ENCODE assay signal across 8 cellular contexts in the genomic region with DNA sequence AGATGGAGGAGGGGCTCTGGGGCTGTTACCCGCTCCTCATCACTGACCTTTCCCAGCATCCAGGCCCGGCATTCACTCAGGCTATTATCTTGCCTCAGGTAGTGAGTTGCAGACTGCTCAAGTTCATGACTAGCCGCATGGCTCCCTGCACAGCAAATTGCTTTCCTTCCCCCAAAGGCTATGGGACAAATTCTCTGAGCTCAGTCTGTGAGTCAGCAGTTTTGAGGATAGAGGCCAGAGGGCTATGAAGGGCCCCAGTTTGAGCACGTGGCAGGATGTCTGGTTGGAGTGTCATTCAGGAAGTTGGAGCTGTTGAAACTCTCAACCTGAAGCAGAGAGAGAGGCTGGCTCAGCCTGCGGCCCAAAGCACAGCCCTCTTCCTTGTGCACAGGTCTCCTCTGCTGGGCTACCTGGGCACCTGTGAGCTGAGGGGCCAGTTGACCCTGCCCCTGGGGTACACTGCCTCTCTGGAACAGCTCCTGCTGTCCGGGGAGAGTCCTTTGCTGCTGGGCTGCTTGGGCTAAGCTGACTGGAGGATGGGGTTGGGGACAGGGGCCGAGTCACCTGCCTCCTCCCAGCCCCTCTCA. TPM values are rescaled to one million over a fixed set of nuclear protein-coding genes. Genes with fewer than 3 reads are reported as not detected.
A peak's percentile ranks its signal among the peaks of the same experiment; 100 is the strongest.
DNase-seq lines count a peak whose midpoint lies in the region; TF ChIP-seq lines count a peak whose summit lies in the region.

No MANE protein-coding gene starts in this region.

- no peak for TF ChIP-seq CTCF in GM12864 (IDR thresholded peaks at IDR 0.05; ENCODE audit: low read depth, low read length, missing control alignments)
- TF ChIP-seq CTCF in stomach (IDR thresholded peaks at IDR 0.05), result no peak

- H3K9me2 ChIP-seq in GM23248 (ENCODE audit: insufficient read depth), result no peaks in the 10 kb centered on the region

- TF ChIP-seq POLR2A in stomach (IDR thresholded peaks at IDR 0.05), result no peak

- H3K27ac ChIP-seq in GM23248 (peak overlapping the region; percentile 82), layer of hippocampus (ENCODE audit: low read depth, low read length) (peak overlapping the region; percentile 36), stomach (peak overlapping the region in 4 of 5 donors; percentile 18 to 72 (median 59))

- H3K9me3 ChIP-seq in GM23248 (ENCODE audit: low read depth) (no peaks in the 10 kb centered on the region), stomach (no peaks in the 10 kb centered on the region)

- H3K27me3 ChIP-seq in GM23248 (replicated peaks; ENCODE audit: insufficient read depth), result no peaks in the 10 kb centered on the region
- H3K27me3 ChIP-seq in layer of hippocampus (ENCODE audit: control insufficient read depth, insufficient read depth, low read length), result no peaks in the 10 kb centered on the region
- H3K27me3 ChIP-seq in stomach, result no peaks in the 10 kb centered on the region

- H3F3A ChIP-seq in GM23248 (ENCODE audit: insufficient read depth), result peaks cover 12% of the 10 kb centered on the region; the same call in 1 of the 2 replicates

- H3K9ac ChIP-seq in GM23248, result peak overlapping the region; percentile 59

- in situ Hi-C loops in GM23248 (cut with MboI), result no loop called here

- H2AFZ ChIP-seq in GM23248, result peak overlapping the region; percentile 80; the same call in 1 of the 2 replicates

- TF ChIP-seq EP300 in stomach (IDR thresholded peaks at IDR 0.05), result no peak

- 40 to 43% methylated on average over 7 of the region's 7 CpGs for WGBS in GM23248 (ENCODE audit: low coverage in 1 of 2, low lambda C conversion rate in 2 of 2, missing lambda C conversion rate in 2 of 2), 2 experiments
- WGBS in stomach, 5 donors, result 61 to 79% (median 74%) methylated on average over 7 of the region's 7 CpGs

- H3K79me2 ChIP-seq in GM23248 (ENCODE audit: insufficient read depth), result no peaks in the 10 kb centered on the region

- H3K36me3 ChIP-seq in GM23248 (ENCODE audit: low read depth) (no peaks in the 10 kb centered on the region; the same call in 1 of the 2 replicates), stomach (peaks cover 0 to 43% (median 38%) of the 10 kb centered on the region in 4 donors)

- peak overlapping the region; percentile 40 for H3K4me2 ChIP-seq in GM23248 (ENCODE audit: unreplicated experiment)

- no peak overlapping the region for H3K4me3 ChIP-seq in GM12864 (ENCODE audit: low read depth, low read length)
- H3K4me3 ChIP-seq in GM23248, result no peak overlapping the region
- H3K4me3 ChIP-seq in stomach, result no peak overlapping the region

- H4K20me1 ChIP-seq in GM23248 (ENCODE audit: insufficient read depth), result no peaks in the 10 kb centered on the region

- intact Hi-C loops in stomach (cut with DNase I; ENCODE audit: low total_unique reads), result no loop called here

- DNase-seq in GM12864 (ENCODE audit: low read depth), result peak; percentile 65
- DNase-seq in GM23248, result peak; percentile 98
- DNase-seq in NOMO-1 (lab: John Stamatoyannopoulos, UW; ENCODE audit: unreplicated experiment in 2 of 2), result peak; percentile 97 to 99
- peak; percentile 74 for DNase-seq in astrocyte of the hippocampus (ENCODE audit: low read depth, low spot score)
- DNase-seq in stomach, result no peak
- no peak for DNase-seq in activated gamma-delta T cell treated with Interleukin-2 at 50 U/mL for 16 hours
- no peak for DNase-seq in NCI-H2196 treated with DMSO at 0.1 percent for 48 hours (lab: John Stamatoyannopoulos, UW; ENCODE audit: unreplicated experiment)

- peaks cover 16% of the 10 kb centered on the region for H3K4me1 ChIP-seq in GM23248 (ENCODE audit: insufficient read depth)
- peaks cover 24 to 35% (median 34%) of the 10 kb centered on the region in 4 donors for H3K4me1 ChIP-seq in stomach

RNA-seq across cellular contexts. Expression of gene FAH, which starts 7.9 kb away (rescaled TPM):
- 16.9 and 24.9 TPM in 2 replicates for total RNA-seq in GM23248 (2014; rRNA removed; shearing (Covaris generic))
- polyA plus RNA-seq in GM23248 (2016; fragmentation: Nextera tagmentation; extraction: Ambion mirVana), result 28.8 and 32.4 TPM in 2 replicates
- total RNA-seq in stomach, result 10 to 100 TPM in 4 of 5 donors, 1 to 10 TPM in 1; 7.6 to 40.6 (median 14.3) TPM
- 10 to 100 TPM; 18.2 to 24.3 (median 20.7) TPM for polyA plus RNA-seq in stomach

Comparison
In these comparisons a context has a peak if more than half of its experiments do, and no peak if none do; other contexts are left out.
1. DNase-seq: peak in GM12864 (single experiment), GM23248 (single experiment), NOMO-1 (2 of 2) and astrocyte of the hippocampus (single experiment); none in stomach (single experiment), activated gamma-delta T cell treated with Interleukin-2 at 50 U/mL for 16 hours (single experiment) and NCI-H2196 treated with DMSO at 0.1 percent for 48 hours (single experiment).
2. Peak in every context shown above with its lines, with median percentiles within 50 percentile points of each other: H3K27ac ChIP-seq.